Comparison of ENCODE assay signal across 8 cellular contexts in genomic region chr17:73156166-73156840, GRCh38. TPM values are rescaled to one million over a fixed set of nuclear protein-coding genes. Genes with fewer than 3 reads are reported as not detected.
DNase-seq lines count a peak whose midpoint lies in the region; TF ChIP-seq lines count a peak whose summit lies in the region.

No MANE protein-coding gene starts in this region.

- no peaks in the 10 kb centered on the region for H3K9me3 ChIP-seq in Loucy (ENCODE audit: insufficient read depth, low read depth, low read length)
- no peaks in the 10 kb centered on the region for H3K9me3 ChIP-seq in ascending aorta
- H3K9me3 ChIP-seq in skeletal muscle satellite cell (replicated peaks; ENCODE audit: low read length) = no peaks in the 10 kb centered on the region

- TF ChIP-seq CTCF in GM10266 (IDR thresholded peaks at IDR 0.05; ENCODE audit: control insufficient read depth, insufficient read depth, low read depth, missing control alignments) (peak; percentile 81), Loucy (conservative IDR thresholded peaks at IDR 0.05; ENCODE audit: low read length) (peak; percentile 78), ascending aorta (IDR thresholded peaks at IDR 0.05) (peak; percentile 57 to 86 (median 65))

- peak; percentile 76 for DNase-seq in GM10266 (ENCODE audit: extremely low spot score)
- DNase-seq in H7 = peak; percentile 92
- DNase-seq in SW480 (ENCODE audit: low spot score) = peak; percentile 59
- DNase-seq in ascending aorta (ENCODE audit: low spot score in 2 of 2) = peak in 1 of 2 donors; percentile 72
- DNase-seq in hippocampal formation (lab: John Stamatoyannopoulos, UW) = peak; percentile 42 to 64
- DNase-seq in COR-L47 (lab: John Stamatoyannopoulos, UW) = no peak

- H3K9ac ChIP-seq in Loucy (ENCODE audit: low read depth, low read length, poor library complexity, severe bottlenecking) (no peak overlapping the region), skeletal muscle satellite cell (ENCODE audit: low read depth, low read length) (no peak overlapping the region)

- peak overlapping the region; percentile 68 for H2AFZ ChIP-seq in Loucy (ENCODE audit: low read length)

- no peaks in the 10 kb centered on the region for H3K9me2 ChIP-seq in Loucy (replicated peaks; ENCODE audit: low read depth, low read length)

- intact Hi-C loops in ascending aorta (cut with DNase I) = loop anchor here (2.0 to 5.0 kb wide), 3 partner anchors 170 to 599 kb away; no protein-coding TSS in a partner anchor

- no peaks in the 10 kb centered on the region for H3K79me2 ChIP-seq in Loucy (ENCODE audit: insufficient read depth, low read length)

- H3K4me2 ChIP-seq in Loucy (ENCODE audit: low read depth, low read length, poor library complexity, severe bottlenecking) (no peak overlapping the region), skeletal muscle satellite cell (ENCODE audit: low read length) (peak overlapping the region; percentile 74)

- H4K20me1 ChIP-seq in Loucy (ENCODE audit: insufficient read depth, low read length, poor library complexity, severe bottlenecking) = no peaks in the 10 kb centered on the region

- no peak overlapping the region for H3K27ac ChIP-seq in ascending aorta

- H3K4me3 ChIP-seq in H7 (ENCODE audit: insufficient read depth, low read depth, low read length) (no peak overlapping the region), Loucy (ENCODE audit: low read length, poor library complexity, severe bottlenecking) (no peak overlapping the region), ascending aorta (no peak overlapping the region), skeletal muscle satellite cell (ENCODE audit: low read length) (no peak overlapping the region)

- no peaks in the 10 kb centered on the region for H3K27me3 ChIP-seq in H7 (ENCODE audit: control insufficient read depth, insufficient read depth, low read length)
- H3K27me3 ChIP-seq in Loucy (ENCODE audit: insufficient read depth, low read length, poor library complexity, severe bottlenecking) = no peaks in the 10 kb centered on the region
- no peaks in the 10 kb centered on the region for H3K27me3 ChIP-seq in ascending aorta
- peaks cover 24% of the 10 kb centered on the region for H3K27me3 ChIP-seq in skeletal muscle satellite cell (ENCODE audit: control insufficient read depth, insufficient read depth, low read length)

- H3F3A ChIP-seq in Loucy (ENCODE audit: low read depth) = no peaks in the 10 kb centered on the region

- peaks cover 3% of the 10 kb centered on the region for H3K4me1 ChIP-seq in Loucy (ENCODE audit: insufficient read depth, low read length, poor library complexity, severe bottlenecking)
- H3K4me1 ChIP-seq in ascending aorta = no peaks in the 10 kb centered on the region
- no peaks in the 10 kb centered on the region for H3K4me1 ChIP-seq in skeletal muscle satellite cell (ENCODE audit: control insufficient read depth, insufficient read depth, low read length)

- no peaks in the 10 kb centered on the region for H3K36me3 ChIP-seq in H7 (replicated peaks; ENCODE audit: control insufficient read depth, insufficient read depth, low read length)
- H3K36me3 ChIP-seq in Loucy (ENCODE audit: insufficient read depth, low read length) = no peaks in the 10 kb centered on the region
- no peaks in the 10 kb centered on the region for H3K36me3 ChIP-seq in ascending aorta
- H3K36me3 ChIP-seq in skeletal muscle satellite cell (ENCODE audit: insufficient read depth, low read length) = no peaks in the 10 kb centered on the region

RNA-seq across cellular contexts. Expression of gene SSTR2, which starts 8.5 kb away (rescaled TPM):
- total RNA-seq in H7 (2014; rRNA removed; shearing (Covaris generic)) = 1.3 and 2.5 TPM in 2 replicates
- total RNA-seq in ascending aorta = 5.4 TPM
- total RNA-seq in skeletal muscle satellite cell (2012; rRNA removed) = under 0.01 TPM in 1 of 2 replicates, not detected in the other

RNA-seq across cellular contexts. Expression of gene COG1, which starts 36.6 kb away (rescaled TPM):
- total RNA-seq in H7 (2014; rRNA removed; shearing (Covaris generic)) = 12.9 and 20.4 TPM in 2 replicates
- total RNA-seq in ascending aorta = 35.9 TPM
- total RNA-seq in skeletal muscle satellite cell (2012; rRNA removed) = 11.7 and 20.5 TPM in 2 replicates
